In the genomic region with DNA sequence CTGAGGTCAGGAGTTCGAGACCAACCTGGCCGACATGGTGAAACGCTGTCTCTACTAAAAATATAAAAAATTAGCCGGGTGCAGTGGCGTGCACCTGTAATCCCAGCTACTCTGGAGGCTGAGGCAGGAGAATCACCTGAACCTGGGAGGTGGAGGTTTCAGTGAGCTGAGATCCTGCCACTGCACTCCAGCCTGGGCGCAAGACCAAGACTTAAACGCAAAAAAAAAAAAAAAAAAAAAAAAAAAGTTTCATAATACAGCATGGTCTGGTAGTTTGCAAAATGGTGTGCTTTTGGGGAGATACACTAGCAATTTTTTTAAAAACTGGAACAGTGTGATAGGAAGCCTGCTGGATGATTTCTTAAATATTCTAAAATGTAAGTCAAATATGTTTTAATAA, we compare ENCODE assay signal across 8 cellular contexts. TPM values are rescaled to one million over a fixed set of nuclear protein-coding genes. Genes with fewer than 3 reads are reported as not detected.
DNase-seq lines count a peak whose midpoint lies in the region; ATAC-seq, FAIRE-seq and TF ChIP-seq lines count a peak whose summit lies in the region.
"Not testable (repeated sequence)": the region's sequence is repeated elsewhere in the genome, so short reads cannot be mapped to it uniquely, and the experiment has no call there.

No MANE protein-coding gene starts in this region.

- H3K4me3 Mint-ChIP-seq in IgD-negative memory B cell (peak overlapping the region in 1 of 4 donors; percentile 48), nephron (peak overlapping the region in 1 of 3 experiments; percentile 41)
- peak overlapping the region; percentile 49 for H3K4me3 Mint-ChIP-seq in activated CD8-positive, alpha-beta T cell treated with anti-CD3 and anti-CD28 coated beads for 36 hours
- H3K4me3 Mint-ChIP-seq in activated T-helper 17 cell treated with anti-CD3 and anti-CD28 coated beads, Interleukin-2, amount 50 U/mL, for 72 hours = peak overlapping the region; percentile 95
- peak overlapping the region; percentile 99 for H3K4me3 Mint-ChIP-seq in stimulated activated naive CD8-positive, alpha-beta T cell treated with anti-CD3 and anti-CD28 coated beads, Interleukin-15, Interleukin-2, amounts not matched to agents 100 ng/mL and 50 ng/mL, for 24 hours

- DNase-seq in OCI-LY7 (ENCODE audit: low spot score) = peak; percentile 35
- not testable (repeated sequence) for DNase-seq in activated CD8-positive, alpha-beta T cell treated with anti-CD3 and anti-CD28 coated beads for 36 hours; GM12878 (ENCODE audit: low read depth, low spot score)

- H3K4me1 Mint-ChIP-seq in IgD-negative memory B cell (peaks cover 27 to 31% (median 30%) of the 10 kb centered on the region in 3 donors), nephron (peaks cover 59% of the 10 kb centered on the region)
- peaks cover 58% of the 10 kb centered on the region for H3K4me1 Mint-ChIP-seq in activated CD8-positive, alpha-beta T cell treated with anti-CD3 and anti-CD28 coated beads for 36 hours (ENCODE audit: low read depth)
- H3K4me1 Mint-ChIP-seq in activated T-helper 17 cell treated with anti-CD3 and anti-CD28 coated beads, Interleukin-2, amount 50 U/mL, for 72 hours = peaks cover 37% of the 10 kb centered on the region
- peaks cover 69% of the 10 kb centered on the region for H3K4me1 Mint-ChIP-seq in stimulated activated naive CD8-positive, alpha-beta T cell treated with anti-CD3 and anti-CD28 coated beads, Interleukin-15, Interleukin-2, amounts not matched to agents 100 ng/mL and 50 ng/mL, for 24 hours (ENCODE audit: low read depth)

- not testable (repeated sequence) for BruUV-seq in OCI-LY7 (replicated peaks; lab: Mats Ljungman, UMichigan); GM12878 (replicated peaks; lab: Mats Ljungman, UMichigan)

- peak overlapping the region in 2 of 3 donors; percentile 34 to 62 for H3K27ac Mint-ChIP-seq in IgD-negative memory B cell
- H3K27ac Mint-ChIP-seq in activated CD8-positive, alpha-beta T cell treated with anti-CD3 and anti-CD28 coated beads for 36 hours = peak overlapping the region; percentile 42
- H3K27ac Mint-ChIP-seq in activated T-helper 17 cell treated with anti-CD3 and anti-CD28 coated beads, Interleukin-2, amount 50 U/mL, for 72 hours = not testable (repeated sequence)
- H3K27ac Mint-ChIP-seq in nephron = peak overlapping the region in 2 of 3 experiments; percentile 41 to 62
- H3K27ac Mint-ChIP-seq in stimulated activated naive CD8-positive, alpha-beta T cell treated with anti-CD3 and anti-CD28 coated beads, Interleukin-15, Interleukin-2, amounts not matched to agents 100 ng/mL and 50 ng/mL, for 24 hours = peak overlapping the region; percentile 65

- not testable (repeated sequence) for H3K27me3 Mint-ChIP-seq in IgD-negative memory B cell; activated CD8-positive, alpha-beta T cell treated with anti-CD3 and anti-CD28 coated beads for 36 hours; activated T-helper 17 cell treated with anti-CD3 and anti-CD28 coated beads, Interleukin-2, amount 50 U/mL, for 72 hours; nephron (ENCODE audit: low read depth); stimulated activated naive CD8-positive, alpha-beta T cell treated with anti-CD3 and anti-CD28 coated beads, Interleukin-15, Interleukin-2, amounts not matched to agents 100 ng/mL and 50 ng/mL, for 24 hours

- H3K4me1 ChIP-seq in BLaER1 treated with 17β-estradiol and CSF1 and Interleukin-3, amounts not matched to agents 10 nM and 100 nM = peaks cover 16 to 38% (median 32%) of the 10 kb centered on the region in 10 experiments
- H3K4me1 ChIP-seq in OCI-LY7 (ENCODE audit: insufficient read depth, low read length, poor library complexity, severe bottlenecking) = peaks cover 83% of the 10 kb centered on the region
- not testable (repeated sequence) for H3K4me1 ChIP-seq in GM12878 (ENCODE audit: control insufficient read depth, insufficient read depth, low read length)

- RAD21 ChIA-PET in GM12878 (lab: Charles Lee; ENCODE audit: unreplicated experiment) = interaction anchor here (0.7 to 1.7 kb wide), 3 partner anchors 39 to 196 kb away, joined by 4 to 5 read pairs (median 5); no protein-coding TSS in a partner anchor

- H2AFZ ChIP-seq in OCI-LY7 (ENCODE audit: low read length); GM12878 (ENCODE audit: control insufficient read depth, low read depth, low read length): not testable (repeated sequence)

- H3K9me3 ChIP-seq in BLaER1 treated with 17β-estradiol and CSF1 and Interleukin-3, amounts not matched to agents 10 nM and 100 nM (replicated peaks in 1 of 11); OCI-LY7 (ENCODE audit: low read length); GM12878 (replicated peaks; ENCODE audit: control insufficient read depth, insufficient read depth, low read length): not testable (repeated sequence)

- not testable (repeated sequence) for ATAC-seq in activated CD8-positive, alpha-beta T cell treated with anti-CD3 and anti-CD28 coated beads for 36 hours; activated T-helper 17 cell treated with anti-CD3 and anti-CD28 coated beads, Interleukin-2, amount 50 U/mL, for 72 hours (replicated peaks); GM12878

- peaks cover 70 to 89% (median 87%) of the 10 kb centered on the region in 11 experiments for H3K36me3 ChIP-seq in BLaER1 treated with 17β-estradiol and CSF1 and Interleukin-3, amounts not matched to agents 10 nM and 100 nM
- peaks cover 95% of the 10 kb centered on the region for H3K36me3 ChIP-seq in OCI-LY7 (ENCODE audit: insufficient read depth, low read length)
- peaks cover 4 to 45% of the 10 kb centered on the region in 2 experiments; a peak in 3 of 4 replicates for H3K36me3 ChIP-seq in GM12878 (ENCODE audit: control insufficient read depth in 2 of 2, insufficient read depth in 2 of 2, low read length in 1 of 2)

- intact Hi-C loops in OCI-LY7 (cut with micrococcal nuclease; ENCODE audit: unreplicated experiment); activated CD8-positive, alpha-beta T cell treated with anti-CD3 and anti-CD28 coated beads for 36 hours (cut with micrococcal nuclease); GM12878 (cut with micrococcal nuclease; ENCODE audit: unreplicated experiment): not testable (repeated sequence)

- H3K27me3 ChIP-seq in BLaER1 treated with 17β-estradiol and CSF1 and Interleukin-3, amounts not matched to agents 10 nM and 100 nM; GM12878 (replicated peaks in 1 of 2; ENCODE audit: control insufficient read depth in 2 of 2, insufficient read depth in 2 of 2, low read length in 1 of 2): not testable (repeated sequence)

- not testable (repeated sequence) for FAIRE-seq in GM12878 (lab: Jason Lieb, UNC)

- CTCF ChIA-PET in OCI-LY7 (lab: Charles Lee; ENCODE audit: unreplicated experiment); activated CD8-positive, alpha-beta T cell treated with anti-CD3 and anti-CD28 coated beads for 36 hours (lab: Charles Lee): not testable (repeated sequence)
- CTCF ChIA-PET in GM12878 (lab: Yijun Ruan, JAX) = interaction anchor here (0.9 to 4.5 kb wide), 3 partner anchors 14 to 40 kb away, joined by 3 to 43 read pairs (median 8); no protein-coding TSS in a partner anchor

- peak overlapping the region in 8 of 11 experiments; percentile 4 to 91 (median 10); a peak in 1 of 22 replicates for H3K4me2 ChIP-seq in BLaER1 treated with 17β-estradiol and CSF1 and Interleukin-3, amounts not matched to agents 10 nM and 100 nM
- H3K4me2 ChIP-seq in OCI-LY7 (ENCODE audit: low read length) = peak overlapping the region; percentile 3
- H3K4me2 ChIP-seq in GM12878 (ENCODE audit: control insufficient read depth, insufficient read depth) = not testable (repeated sequence)

- not testable (repeated sequence) for H3K9me3 Mint-ChIP-seq in IgD-negative memory B cell; activated CD8-positive, alpha-beta T cell treated with anti-CD3 and anti-CD28 coated beads for 36 hours; activated T-helper 17 cell treated with anti-CD3 and anti-CD28 coated beads, Interleukin-2, amount 50 U/mL, for 72 hours; nephron; stimulated activated naive CD8-positive, alpha-beta T cell treated with anti-CD3 and anti-CD28 coated beads, Interleukin-15, Interleukin-2, amounts not matched to agents 100 ng/mL and 50 ng/mL, for 24 hours

- not testable (repeated sequence) for TF ChIP-seq RAD21 in GM12878 (IDR thresholded peaks at IDR 0.05; ENCODE audit: insufficient read depth, low read depth, low read length)

- in situ Hi-C loops in GM12878 (cut with MboI) = not testable (repeated sequence)

- H3K79me2 ChIP-seq in OCI-LY7 (ENCODE audit: insufficient read depth, low read depth, low read length) = peaks cover 88% of the 10 kb centered on the region
- H3K79me2 ChIP-seq in GM12878 (ENCODE audit: control insufficient read depth, insufficient read depth, low read length) = peaks cover 59% of the 10 kb centered on the region

- not testable (repeated sequence) for H3K36me3 Mint-ChIP-seq in IgD-negative memory B cell
- peaks cover 85% of the 10 kb centered on the region for H3K36me3 Mint-ChIP-seq in activated CD8-positive, alpha-beta T cell treated with anti-CD3 and anti-CD28 coated beads for 36 hours (ENCODE audit: low read depth)
- H3K36me3 Mint-ChIP-seq in activated T-helper 17 cell treated with anti-CD3 and anti-CD28 coated beads, Interleukin-2, amount 50 U/mL, for 72 hours (ENCODE audit: low read depth) = peaks cover 92% of the 10 kb centered on the region
- peaks cover 81% of the 10 kb centered on the region for H3K36me3 Mint-ChIP-seq in nephron (ENCODE audit: low read depth)
- peaks cover 90% of the 10 kb centered on the region for H3K36me3 Mint-ChIP-seq in stimulated activated naive CD8-positive, alpha-beta T cell treated with anti-CD3 and anti-CD28 coated beads, Interleukin-15, Interleukin-2, amounts not matched to agents 100 ng/mL and 50 ng/mL, for 24 hours (ENCODE audit: low read depth)

- not testable (repeated sequence) for H3K4me3 ChIP-seq in BLaER1 treated with 17β-estradiol and CSF1 and Interleukin-3, amounts not matched to agents 10 nM and 100 nM; OCI-LY7 (ENCODE audit: low read depth, low read length, poor library complexity, severe bottlenecking)
- peak overlapping the region; percentile 91; the same call in 1 of the 2 replicates for H3K4me3 ChIP-seq in GM12878

- not testable (repeated sequence) for H3K9me2 ChIP-seq in OCI-LY7 (ENCODE audit: insufficient read depth, low read length)

- H3K9ac ChIP-seq in BLaER1 treated with 17β-estradiol and CSF1 and Interleukin-3, amounts not matched to agents 10 nM and 100 nM; GM12878 (ENCODE audit: control insufficient read depth, insufficient read depth, low read length): not testable (repeated sequence)

- WGBS in GM12878 (ENCODE audit: insufficient coverage, insufficient replicate concordance, low lambda C conversion rate, missing lambda C conversion rate) = 98% methylated on average over 5 of the region's 7 CpGs

- not testable (repeated sequence) for TF ChIP-seq POLR2A in GM12878 (IDR thresholded peaks at IDR 0.05; ENCODE audit: low read depth, low read length)

- not testable (repeated sequence) for TF ChIP-seq EP300 in GM12878 (IDR thresholded peaks at IDR 0.05; ENCODE audit: borderline replicate concordance in 1 of 2, control insufficient read depth in 1 of 2, low read depth in 2 of 2, low read length in 2 of 2)

- H4K20me1 ChIP-seq in BLaER1 treated with 17β-estradiol and CSF1 and Interleukin-3, amounts not matched to agents 10 nM and 100 nM = peaks cover 42 to 95% (median 88%) of the 10 kb centered on the region in 11 experiments; a peak in 21 of 22 replicates
- H4K20me1 ChIP-seq in OCI-LY7 (ENCODE audit: insufficient read depth, low read length) = peaks cover 89% of the 10 kb centered on the region
- not testable (repeated sequence) for H4K20me1 ChIP-seq in GM12878 (ENCODE audit: control insufficient read depth, insufficient read depth)

- H3K27ac ChIP-seq in BLaER1 treated with 17β-estradiol and CSF1 and Interleukin-3, amounts not matched to agents 10 nM and 100 nM; GM12878 (ENCODE audit: control insufficient read depth, insufficient read depth): not testable (repeated sequence)
- peak overlapping the region; percentile 0 for H3K27ac ChIP-seq in OCI-LY7 (ENCODE audit: low read depth, low read length, poor library complexity, severe bottlenecking)

- POLR2A ChIA-PET in OCI-LY7 (lab: Charles Lee) (interaction anchor here (0.6 to 2.4 kb wide), 6 partner anchors 17 to 55 kb away, joined by 3 to 9 read pairs (median 6); no protein-coding TSS in a partner anchor), GM12878 (lab: Charles Lee) (interaction anchor here (0.7 to 0.8 kb wide), 2 partner anchors 34 to 40 kb away, joined by 5 to 7 read pairs; no protein-coding TSS in a partner anchor)
- POLR2A ChIA-PET in activated CD8-positive, alpha-beta T cell treated with anti-CD3 and anti-CD28 coated beads for 36 hours (lab: Charles Lee) = interaction anchor here (0.6 to 1.4 kb wide), 2 partner anchors 13 to 59 kb away, joined by 3 read pairs; no protein-coding TSS in a partner anchor

- SMC1A ChIA-PET in GM12878 (lab: Charles Lee; ENCODE audit: uncharacterized antibody, unreplicated experiment) = interaction anchor here (0.6 to 4.3 kb wide), 3 partner anchors 7 to 39 kb away, joined by 3 to 57 read pairs (median 9); no protein-coding TSS in a partner anchor

- TF ChIP-seq CTCF in OCI-LY7 (conservative IDR thresholded peaks at IDR 0.05; ENCODE audit: low read length); activated CD8-positive, alpha-beta T cell treated with anti-CD3 and anti-CD28 coated beads for 36 hours (IDR thresholded peaks at IDR 0.05); GM12878 (IDR thresholded peaks at IDR 0.05 in 2 of 3, conservative IDR thresholded peaks at IDR 0.05 in 1 of 3; ENCODE audit: control insufficient read depth in 2 of 3, extremely low read depth in 1 of 3, insufficient read depth in 1 of 3, low read depth in 3 of 3, low read length in 3 of 3); nephron (IDR thresholded peaks at IDR 0.05; ENCODE audit: unreplicated experiment in 3 of 3): not testable (repeated sequence)

RNA-seq across cellular contexts. Expression of a gene that starts 5.4 kb away (rescaled TPM):
- 0.16 TPM for polyA plus RNA-seq in IgD-negative memory B cell
- total RNA-seq in OCI-LY7 (2014; rRNA removed; shearing (Covaris generic)) = 175 and 242 TPM in 2 replicates
- 199 and 229 TPM in 2 replicates for total RNA-seq in OCI-LY7 (2022)
- total RNA-seq in activated CD8-positive, alpha-beta T cell treated with anti-CD3 and anti-CD28 coated beads for 36 hours = 10 to 100 TPM; 20.3 to 21.3 TPM
- 10 to 100 TPM; 19.1 to 22.0 TPM for total RNA-seq in activated T-helper 17 cell treated with anti-CD3 and anti-CD28 coated beads, Interleukin-2, amount 50 U/mL, for 72 hours
- total RNA-seq in GM12878 (2013; cell fraction: nucleolus; rRNA removed) = 157 and 159 TPM in 2 replicates
- 34.8 and 44.1 TPM in 2 replicates for total RNA-seq in GM12878 (2014; rRNA removed)
- total RNA-seq in GM12878 (2014; rRNA removed; fragmentation: Illumina TruSeq; extraction: Trizol) = 37.7 and 39.9 TPM in 2 replicates
- total RNA-seq in GM12878 (2021) = 21.2 and 23.5 TPM in 2 replicates
- polyA plus RNA-seq in GM12878 (2011; ENCODE audit: low read depth) = 6.4 TPM
- 16.6 and 29.5 TPM in 2 replicates for polyA plus RNA-seq in GM12878 (2011; rRNA removed)
- 3.0 and 3.6 TPM in 2 replicates for polyA plus RNA-seq in GM12878 (2011; cell fraction: cytosol; rRNA removed)
- polyA plus RNA-seq in GM12878 (2011; cell fraction: nucleus; rRNA removed) = 20.1 and 26.2 TPM in 2 replicates
- polyA plus RNA-seq in GM12878 (2012) = 8.0 and 13.4 TPM in 2 replicates
- polyA plus RNA-seq in GM12878 (2014; fragmentation: Illumina TruSeq; extraction: Trizol) = 11.9 and 16.6 TPM in 2 replicates
- 10 to 100 TPM; 11.6 to 13.6 TPM for polyA plus RNA-seq in GM12878 (2014; fragmentation: Nextera tagmentation; extraction: Ambion mirVana)
- 16.4 and 19.4 TPM in 2 replicates for polyA plus RNA-seq in GM12878 (2014; rRNA removed)
- 1 to 10 TPM; 4.4 to 5.1 TPM for polyA plus RNA-seq in GM12878 (2016; fragmentation: Nextera tagmentation; extraction: Ambion mirVana)
- 27.6 and 40.8 TPM in 2 replicates for polyA minus RNA-seq in GM12878 (2011; rRNA and poly(A)+ RNA removed)
- polyA minus RNA-seq in GM12878 (2011; cell fraction: cytosol; rRNA and poly(A)+ RNA removed) = 3.7 and 3.9 TPM in 2 replicates
- polyA minus RNA-seq in GM12878 (2011; cell fraction: nucleus; rRNA and poly(A)+ RNA removed) = 124 and 145 TPM in 2 replicates

RNA-seq across cellular contexts. Expression of a gene that starts 45.5 kb away (rescaled TPM):
- polyA plus RNA-seq in IgD-negative memory B cell = 0.24 TPM
- 1.7 and 2.4 TPM in 2 replicates for total RNA-seq in OCI-LY7 (2014; rRNA removed; shearing (Covaris generic))
- not detected in 2 replicates for total RNA-seq in OCI-LY7 (2022)
- total RNA-seq in activated CD8-positive, alpha-beta T cell treated with anti-CD3 and anti-CD28 coated beads for 36 hours = under 1 TPM; 0.13 to 0.14 TPM
- total RNA-seq in activated T-helper 17 cell treated with anti-CD3 and anti-CD28 coated beads, Interleukin-2, amount 50 U/mL, for 72 hours = under 1 TPM; 0.09 to 0.29 TPM
- total RNA-seq in GM12878 (2013; cell fraction: nucleolus; rRNA removed) = 54.8 and 55.7 TPM in 2 replicates
- total RNA-seq in GM12878 (2014; rRNA removed) = 0.45 and 1.0 TPM in 2 replicates
- 0.13 and 0.60 TPM in 2 replicates for total RNA-seq in GM12878 (2014; rRNA removed; fragmentation: Illumina TruSeq; extraction: Trizol)
- 0.32 and 0.44 TPM in 2 replicates for total RNA-seq in GM12878 (2021)
- polyA plus RNA-seq in GM12878 (2011; ENCODE audit: low read depth) = 0.80 TPM
- 0.49 and 0.87 TPM in 2 replicates for polyA plus RNA-seq in GM12878 (2011; rRNA removed)
- polyA plus RNA-seq in GM12878 (2011; cell fraction: cytosol; rRNA removed) = 0.78 and 0.87 TPM in 2 replicates
- polyA plus RNA-seq in GM12878 (2011; cell fraction: nucleus; rRNA removed) = 1.1 and 2.2 TPM in 2 replicates
- polyA plus RNA-seq in GM12878 (2012) = 0.95 and 1.6 TPM in 2 replicates
- polyA plus RNA-seq in GM12878 (2014; fragmentation: Illumina TruSeq; extraction: Trizol) = 0.43 and 0.47 TPM in 2 replicates
- polyA plus RNA-seq in GM12878 (2014; fragmentation: Nextera tagmentation; extraction: Ambion mirVana) = under 1 TPM in 1 of 2 experiments, not detected in 1; 0.05 TPM
- polyA plus RNA-seq in GM12878 (2014; rRNA removed) = 0.19 and 0.41 TPM in 2 replicates
- under 1 TPM; 0.39 to 0.47 TPM for polyA plus RNA-seq in GM12878 (2016; fragmentation: Nextera tagmentation; extraction: Ambion mirVana)
- 5.3 and 7.9 TPM in 2 replicates for polyA minus RNA-seq in GM12878 (2011; rRNA and poly(A)+ RNA removed)
- polyA minus RNA-seq in GM12878 (2011; cell fraction: cytosol; rRNA and poly(A)+ RNA removed) = not detected in 2 replicates
- 6.9 and 9.1 TPM in 2 replicates for polyA minus RNA-seq in GM12878 (2011; cell fraction: nucleus; rRNA and poly(A)+ RNA removed)
